9 cellular contexts compared by ENCODE assay signal in the genomic region with DNA sequence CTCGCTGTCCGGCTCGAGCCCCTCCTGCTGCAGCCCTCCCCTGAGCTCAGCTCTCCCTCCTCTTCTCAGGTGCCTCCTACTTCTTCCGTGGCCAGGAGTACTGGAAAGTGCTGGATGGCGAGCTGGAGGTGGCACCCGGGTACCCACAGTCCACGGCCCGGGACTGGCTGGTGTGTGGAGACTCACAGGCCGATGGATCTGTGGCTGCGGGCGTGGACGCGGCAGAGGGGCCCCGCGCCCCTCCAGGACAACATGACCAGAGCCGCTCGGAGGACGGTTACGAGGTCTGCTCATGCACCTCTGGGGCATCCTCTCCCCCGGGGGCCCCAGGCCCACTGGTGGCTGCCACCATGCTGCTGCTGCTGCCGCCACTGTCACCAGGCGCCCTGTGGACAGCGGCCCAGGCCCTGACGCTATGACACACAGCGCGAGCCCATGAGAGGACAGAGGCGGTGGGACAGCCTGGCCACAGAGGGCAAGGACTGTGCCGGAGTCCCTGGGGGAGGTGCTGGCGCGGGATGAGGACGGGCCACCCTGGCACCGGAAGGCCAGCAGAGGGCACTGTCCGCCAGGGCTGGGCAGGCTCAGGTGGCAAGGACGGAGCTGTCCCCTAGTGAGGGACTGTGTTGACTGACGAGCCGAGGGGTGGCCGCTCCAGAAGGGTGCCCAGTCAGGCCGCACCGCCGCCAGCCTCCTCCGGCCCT. TPM values are rescaled to one million over a fixed set of nuclear protein-coding genes. Genes with fewer than 3 reads are reported as not detected.
DNase-seq lines count a peak whose midpoint lies in the region; ATAC-seq and TF ChIP-seq lines count a peak whose summit lies in the region.
"Had no signal": no experiment of that assay in that cellular context is flagged by ENCODE, and none has a peak within 500 bp of the region (broad histone marks: within the 10 kb centered on the region; RNA-seq: fewer than 3 reads in every experiment).

No MANE protein-coding gene starts in this region.

- H3K27ac ChIP-seq in sigmoid colon (no peak overlapping the region), GM23338 (ENCODE audit: low read depth) (no peak overlapping the region)

- peaks cover 0 to 9% (median 1%) of the 10 kb centered on the region in 4 donors for H3K4me1 ChIP-seq in sigmoid colon
- H3K4me1 ChIP-seq in GM23338 (ENCODE audit: insufficient read depth), result no peaks in the 10 kb centered on the region

- H3K4me2 ChIP-seq in GM23338, result no peak overlapping the region

- H3F3A ChIP-seq in GM23338 (replicated peaks; ENCODE audit: low read depth), result peaks cover 16% of the 10 kb centered on the region

- peaks cover 37% of the 10 kb centered on the region for H3K36me3 Mint-ChIP-seq in GM23338 (ENCODE audit: low read depth)
- H3K36me3 Mint-ChIP-seq: activated naive CD4-positive, alpha-beta T cell treated with anti-CD3 and anti-CD28 coated beads, Interleukin-2, amount 50 U/mL, for 24 hours had no signal

- H3K36me3 ChIP-seq in sigmoid colon (no peaks in the 10 kb centered on the region), GM23338 (ENCODE audit: insufficient read depth) (no peaks in the 10 kb centered on the region)

- TF ChIP-seq CTCF in sigmoid colon (IDR thresholded peaks at IDR 0.05) (peak; percentile 24 to 65 (median 60)), GM23338 (conservative IDR thresholded peaks at IDR 0.05; ENCODE audit: low read depth in 2 of 2) (no peak)

- 58 to 85% methylated on average over 41 of the region's 41 CpGs for WGBS in sigmoid colon, 2 donors

- DNase-seq in EL (peak; percentile 23), NCI-H1092 treated with DMSO at 0.1 percent for 48 hours (lab: John Stamatoyannopoulos, UW) (peak; percentile 10), ecto neural progenitor cell (ENCODE audit: low spot score) (peak; percentile 81), sigmoid colon (no peak), COLO829 (ENCODE audit: low spot score) (no peak), GM23338 (ENCODE audit: low spot score) (no peak)

- H4K20me1 ChIP-seq in GM23338 (replicated peaks; ENCODE audit: insufficient read depth), result no peaks in the 10 kb centered on the region

- H3K4me3 ChIP-seq in sigmoid colon (peak overlapping the region in 2 of 4 donors; percentile 19 to 37), GM23338 (no peak overlapping the region)

- no peak overlapping the region for H3K4me3 Mint-ChIP-seq in GM23338
- H3K4me3 Mint-ChIP-seq: activated naive CD4-positive, alpha-beta T cell treated with anti-CD3 and anti-CD28 coated beads, Interleukin-2, amount 50 U/mL, for 24 hours had no signal

- H3K27me3 ChIP-seq in sigmoid colon (peaks cover 0 to 34% (median 19%) of the 10 kb centered on the region in 3 donors), GM23338 (ENCODE audit: insufficient read depth) (no peaks in the 10 kb centered on the region)

- no peak for ATAC-seq in GM21529 (IDR thresholded peaks at IDR 0.05; ENCODE audit: unreplicated experiment)
- no peak for ATAC-seq in GM23338
- ATAC-seq in GM21360 (IDR thresholded peaks at IDR 0.05; ENCODE audit: unreplicated experiment), result no peak

- H3K79me2 ChIP-seq in GM23338 (replicated peaks; ENCODE audit: insufficient read depth), result no peaks in the 10 kb centered on the region

- TF ChIP-seq EP300 in sigmoid colon (IDR thresholded peaks at IDR 0.05), result no peak

- no peaks in the 10 kb centered on the region for H3K9me2 ChIP-seq in GM23338 (ENCODE audit: insufficient read depth)

- no peak overlapping the region for H3K27ac Mint-ChIP-seq in GM23338
- H3K27ac Mint-ChIP-seq: activated naive CD4-positive, alpha-beta T cell treated with anti-CD3 and anti-CD28 coated beads, Interleukin-2, amount 50 U/mL, for 24 hours had no signal

- intact Hi-C loops in sigmoid colon (cut with DNase I), result loop anchor here (1.0 to 5.0 kb wide), 2 partner anchors 101 to 150 kb away; no protein-coding TSS in a partner anchor

- H3K9me3 Mint-ChIP-seq in GM23338, result peaks cover under 1% of the 10 kb centered on the region; the same call in 1 of the 3 replicates
- H3K9me3 Mint-ChIP-seq: activated naive CD4-positive, alpha-beta T cell treated with anti-CD3 and anti-CD28 coated beads, Interleukin-2, amount 50 U/mL, for 24 hours had no signal

- H3K4me1 Mint-ChIP-seq in GM23338, result peaks cover 4% of the 10 kb centered on the region
- H3K4me1 Mint-ChIP-seq: activated naive CD4-positive, alpha-beta T cell treated with anti-CD3 and anti-CD28 coated beads, Interleukin-2, amount 50 U/mL, for 24 hours had no signal

- peaks cover 27% of the 10 kb centered on the region for H3K27me3 Mint-ChIP-seq in GM23338 (ENCODE audit: insufficient read depth, low read depth, poor library complexity)
- H3K27me3 Mint-ChIP-seq: activated naive CD4-positive, alpha-beta T cell treated with anti-CD3 and anti-CD28 coated beads, Interleukin-2, amount 50 U/mL, for 24 hours had no signal

- TF ChIP-seq POLR2A in sigmoid colon (IDR thresholded peaks at IDR 0.05), result no peak

- no peak overlapping the region for H2AFZ ChIP-seq in GM23338

- no peaks in the 10 kb centered on the region for H3K9me3 ChIP-seq in sigmoid colon

TF ChIP-seq in GM23338, 12 proteins besides CTCF, POLR2A, EP300 and RAD21:
- no peak for TF ChIP-seq ZNF114 (CRISPR knock-in tag; IDR thresholded peaks at IDR 0.05)
- TF ChIP-seq STAT1 (IDR thresholded peaks at IDR 0.05; ENCODE audit: unreplicated experiment), result no peak
- no peak for TF ChIP-seq POLR2AphosphoS5 (IDR thresholded peaks at IDR 0.05; ENCODE audit: low read depth)
- no peak for TF ChIP-seq ETS1 (IDR thresholded peaks at IDR 0.05)
- TF ChIP-seq CREB1 (CRISPR knock-in tag; IDR thresholded peaks at IDR 0.05; ENCODE audit: low read depth), result no peak
- TF ChIP-seq REST (IDR thresholded peaks at IDR 0.05; ENCODE audit: unreplicated experiment), result no peak
- TF ChIP-seq ZNF331 (CRISPR knock-in tag; IDR thresholded peaks at IDR 0.05; ENCODE audit: low read depth), result no peak
TF ChIP-seq in GM23338: peak in this region for 0.

RNA-seq across cellular contexts. Expression of gene MMP17, which starts 22.8 kb away (rescaled TPM):
- 1 to 10 TPM; 2.7 to 7.1 (median 4.9) TPM for total RNA-seq in sigmoid colon
- 1 to 10 TPM in 1 of 3 donors, under 1 TPM in 1, not detected in 1; 0.60 to 6.8 TPM for polyA plus RNA-seq in sigmoid colon
- total RNA-seq in GM23338 (2014; rRNA removed; shearing (Covaris generic)), result 26.8 and 48.5 TPM in 2 replicates
- polyA plus RNA-seq in GM23338 (2016; fragmentation: Nextera tagmentation; extraction: Ambion mirVana), result 10.4 and 16.9 TPM in 2 replicates

RNA-seq across cellular contexts. Expression of gene ULK1, which starts 43.4 kb away (rescaled TPM):
- 10 to 100 TPM; 13.2 to 29.1 (median 18.6) TPM for total RNA-seq in sigmoid colon
- 10 to 100 TPM in 1 of 3 donors, 1 to 10 TPM in 2; 5.3 to 17.5 (median 5.4) TPM for polyA plus RNA-seq in sigmoid colon
- total RNA-seq in GM23338 (2014; rRNA removed; shearing (Covaris generic)), result 26.2 and 33.8 TPM in 2 replicates
- polyA plus RNA-seq in GM23338 (2016; fragmentation: Nextera tagmentation; extraction: Ambion mirVana), result 8.4 and 9.3 TPM in 2 replicates

Comparison
In these comparisons a context has a peak if more than half of its experiments do, and no peak if none do; other contexts are left out.
1. DNase-seq: peak in EL (single experiment), NCI-H1092 treated with DMSO at 0.1 percent for 48 hours (single experiment) and ecto neural progenitor cell (single experiment); none in sigmoid colon (single experiment), COLO829 (single experiment) and GM23338 (single experiment).
2. CTCF ChIP-seq: peak in sigmoid colon (4 of 4); none in GM23338 (0 of 2).